Comparison of ENCODE assay signal across 8 cellular contexts in genomic region chr17:18040287-18040858, GRCh38. TPM values are rescaled to one million over a fixed set of nuclear protein-coding genes. Genes with fewer than 3 reads are reported as not detected.
A peak's percentile ranks its signal among the peaks of the same experiment; 100 is the strongest.
DNase-seq lines count a peak whose midpoint lies in the region; ATAC-seq and TF ChIP-seq lines count a peak whose summit lies in the region.

No MANE protein-coding gene starts in this region.

- H3K9me3 Mint-ChIP-seq in dendritic cell treated with granulocyte-macrophage colony-stimulating factor and Interleukin-4, amounts not matched to agents 40 ng/mL and 50 ng/mL, for 4 days: no peaks in the 10 kb centered on the region
- H3K9me3 Mint-ChIP-seq in natural killer cell treated with Interleukin-12 subunit alpha and Interleukin-12 subunit beta and Interleukin-15 and Interleukin-18, amount 100 ng/mL, for 72 hours: no peaks in the 10 kb centered on the region

- intact Hi-C loops in dendritic cell treated with granulocyte-macrophage colony-stimulating factor and Interleukin-4, amounts not matched to agents 40 ng/mL and 50 ng/mL, for 4 days (cut with micrococcal nuclease): no loop called here

- H3K4me3 Mint-ChIP-seq in dendritic cell treated with granulocyte-macrophage colony-stimulating factor and Interleukin-4, amounts not matched to agents 40 ng/mL and 50 ng/mL, for 4 days: peak overlapping the region; percentile 81
- peak overlapping the region; percentile 98 for H3K4me3 Mint-ChIP-seq in natural killer cell treated with Interleukin-12 subunit alpha and Interleukin-12 subunit beta and Interleukin-15 and Interleukin-18, amount 100 ng/mL, for 72 hours

- ATAC-seq in natural killer cell treated with Interleukin-12 subunit alpha and Interleukin-12 subunit beta and Interleukin-15 and Interleukin-18, amount 100 ng/mL, for 72 hours: no peak
- no peak for ATAC-seq in HG03108 (IDR thresholded peaks at IDR 0.05; ENCODE audit: unreplicated experiment)
- no peak for ATAC-seq in GM21737 (IDR thresholded peaks at IDR 0.05; ENCODE audit: unreplicated experiment)
- no peak for ATAC-seq in HG02884 (IDR thresholded peaks at IDR 0.05; ENCODE audit: unreplicated experiment)

- H3K27ac Mint-ChIP-seq in dendritic cell treated with granulocyte-macrophage colony-stimulating factor and Interleukin-4, amounts not matched to agents 40 ng/mL and 50 ng/mL, for 4 days: peak overlapping the region; percentile 78
- peak overlapping the region; percentile 71 to 84 for H3K27ac Mint-ChIP-seq in natural killer cell treated with Interleukin-12 subunit alpha and Interleukin-12 subunit beta and Interleukin-15 and Interleukin-18, amount 100 ng/mL, for 72 hours

- H3K4me3 ChIP-seq in MG63: peak overlapping the region; percentile 82

- peak overlapping the region; percentile 75 for H3K27ac ChIP-seq in C4-2B

- H3K4me1 Mint-ChIP-seq in dendritic cell treated with granulocyte-macrophage colony-stimulating factor and Interleukin-4, amounts not matched to agents 40 ng/mL and 50 ng/mL, for 4 days (ENCODE audit: low read depth): peaks cover 55% of the 10 kb centered on the region
- H3K4me1 Mint-ChIP-seq in natural killer cell treated with Interleukin-12 subunit alpha and Interleukin-12 subunit beta and Interleukin-15 and Interleukin-18, amount 100 ng/mL, for 72 hours (ENCODE audit: low read depth in 2 of 2): peaks cover 36 to 48% of the 10 kb centered on the region in 2 donors

- no peaks in the 10 kb centered on the region for H3K36me3 ChIP-seq in MG63

- no peak for TF ChIP-seq CTCF in C4-2B (conservative IDR thresholded peaks at IDR 0.05)

- H3K36me3 Mint-ChIP-seq in dendritic cell treated with granulocyte-macrophage colony-stimulating factor and Interleukin-4, amounts not matched to agents 40 ng/mL and 50 ng/mL, for 4 days (ENCODE audit: low read depth): peaks cover 43% of the 10 kb centered on the region
- H3K36me3 Mint-ChIP-seq in natural killer cell treated with Interleukin-12 subunit alpha and Interleukin-12 subunit beta and Interleukin-15 and Interleukin-18, amount 100 ng/mL, for 72 hours: peaks cover 4% of the 10 kb centered on the region

- H3K27me3 Mint-ChIP-seq in dendritic cell treated with granulocyte-macrophage colony-stimulating factor and Interleukin-4, amounts not matched to agents 40 ng/mL and 50 ng/mL, for 4 days: no peaks in the 10 kb centered on the region
- no peaks in the 10 kb centered on the region for H3K27me3 Mint-ChIP-seq in natural killer cell treated with Interleukin-12 subunit alpha and Interleukin-12 subunit beta and Interleukin-15 and Interleukin-18, amount 100 ng/mL, for 72 hours

- no peaks in the 10 kb centered on the region for H3K27me3 ChIP-seq in MG63

- no peak for DNase-seq in MG63
- DNase-seq in natural killer cell treated with Interleukin-12 subunit alpha and Interleukin-12 subunit beta and Interleukin-15 and Interleukin-18, amount 100 ng/mL, for 72 hours (ENCODE audit: low spot score): no peak
- DNase-seq in stimulated activated CD4-positive, alpha-beta T cell treated with anti-CD3 and anti-CD28 coated beads, Interleukin-4, amount 100 ng/mL, for 24 hours: no peak

- H3K9me3 ChIP-seq in MG63: no peaks in the 10 kb centered on the region

RNA-seq across cellular contexts. Expression of gene GID4, which starts 1.2 kb away (rescaled TPM):
- total RNA-seq in MG63 (2014; rRNA removed; shearing (Covaris generic); ENCODE audit: low replicate concordance): 3.2 and 4.2 TPM in 2 replicates
- 1 to 10 TPM; 7.5 to 9.0 TPM for total RNA-seq in natural killer cell treated with Interleukin-12 subunit alpha and Interleukin-12 subunit beta and Interleukin-15 and Interleukin-18, amount 100 ng/mL, for 72 hours

RNA-seq across cellular contexts. Expression of gene ATPAF2, which starts 1.4 kb away (rescaled TPM):
- 12.5 and 39.0 TPM in 2 replicates for total RNA-seq in MG63 (2014; rRNA removed; shearing (Covaris generic); ENCODE audit: low replicate concordance)
- 10 to 100 TPM; 40.1 to 52.1 TPM for total RNA-seq in natural killer cell treated with Interleukin-12 subunit alpha and Interleukin-12 subunit beta and Interleukin-15 and Interleukin-18, amount 100 ng/mL, for 72 hours

RNA-seq across cellular contexts. Expression of gene DRG2, which starts 47.4 kb away (rescaled TPM):
- 28.4 and 41.5 TPM in 2 replicates for total RNA-seq in MG63 (2014; rRNA removed; shearing (Covaris generic); ENCODE audit: low replicate concordance)
- total RNA-seq in natural killer cell treated with Interleukin-12 subunit alpha and Interleukin-12 subunit beta and Interleukin-15 and Interleukin-18, amount 100 ng/mL, for 72 hours: 10 to 100 TPM; 49.9 to 84.3 TPM
